In genomic region chr18:75170022-75170789, GRCh38 we compare ENCODE assay signal across 1 cellular context.
TF ChIP-seq lines count a peak whose summit lies in the region.

No MANE protein-coding gene starts in this region.

TF ChIP-seq in HepG2, 621 proteins besides CTCF, POLR2A, EP300 and RAD21:
- TF ChIP-seq HNF4G (IDR thresholded peaks at IDR 0.05; ENCODE audit: borderline replicate concordance, low read depth, low read length) (no peak), HNF4G (CRISPR knock-in tag; IDR thresholded peaks at IDR 0.05; ENCODE audit: borderline replicate concordance, low read depth) (no peak), SMC3 (IDR thresholded peaks at IDR 0.05; ENCODE audit: low read length) (peak; percentile 22; the same call in 1 of the 2 replicates), NFIB (CRISPR knock-in tag; IDR thresholded peaks at IDR 0.05; ENCODE audit: borderline replicate concordance) (no peak), STAG1 (CRISPR knock-in tag; IDR thresholded peaks at IDR 0.05) (peak; percentile 66), TEF (CRISPR knock-in tag; IDR thresholded peaks at IDR 0.05) (peak; percentile 37; the same call in 1 of the 2 replicates)
TF ChIP-seq in HepG2: peak in this region for 3.
